Comparison of ENCODE assay signal across 12 cellular contexts in the genomic region with DNA sequence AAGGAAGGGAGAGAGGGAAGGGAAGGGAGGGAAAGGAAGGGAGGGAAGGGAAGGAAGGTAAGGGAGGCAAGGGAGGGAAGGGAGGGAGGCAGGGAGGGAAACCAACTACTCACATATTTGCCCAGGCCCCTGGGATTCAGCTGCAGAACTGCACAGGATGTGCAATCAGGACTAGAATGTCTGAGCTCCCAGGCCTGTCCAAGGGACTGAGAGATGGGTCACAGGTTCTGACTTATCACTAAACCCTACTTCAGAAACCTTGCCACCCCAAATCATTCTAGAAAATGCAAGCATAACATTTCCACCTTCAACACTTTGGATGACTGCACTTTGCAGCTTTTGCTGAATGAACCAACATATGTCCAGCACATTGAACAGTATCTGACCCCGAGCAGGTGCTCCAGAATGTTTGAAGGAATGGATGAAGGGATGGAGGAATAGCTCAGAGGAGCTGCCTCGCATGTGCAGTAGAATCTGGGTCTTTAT.
DNase-seq lines count a peak whose midpoint lies in the region; ATAC-seq and TF ChIP-seq lines count a peak whose summit lies in the region.
"Had no signal": no experiment of that assay in that cellular context is flagged by ENCODE, and none has a peak within 500 bp of the region (broad histone marks: within the 10 kb centered on the region; RNA-seq: fewer than 3 reads in every experiment).

No MANE protein-coding gene starts in this region.

- H3K4me1 ChIP-seq in ACC112 (ENCODE audit: control insufficient read depth, insufficient read depth, low read length, unreplicated experiment): peaks cover 64% of the 10 kb centered on the region

- DNase-seq in HFFc6: peak; percentile 58
- DNase-seq in brain microvascular endothelial cell: peak; percentile 47
- peak; percentile 15 to 66 for DNase-seq in lung microvascular endothelial cell (ENCODE audit: low read depth in 2 of 2)
- DNase-seq in GM19238 (ENCODE audit: insufficient read length, low spot score): no peak
- no peak for DNase-seq in SHP77 treated with DMSO at 0.1 percent for 48 hours (lab: John Stamatoyannopoulos, UW)
- DNase-seq in NCI-H1092 (lab: John Stamatoyannopoulos, UW): no peak
- DNase-seq: activated CD4-positive, CD25-positive, alpha-beta regulatory T cell; naive B cell; stimulated activated CD4-positive, alpha-beta T cell treated with anti-CD3 and anti-CD28 coated beads, Interleukin-4, amount 100 ng/mL, for 24 hours had no signal

- H3K36me3 ChIP-seq in ACC112 (ENCODE audit: insufficient read depth, low read length) (no peaks in the 10 kb centered on the region), brain microvascular endothelial cell (replicated peaks) (no peaks in the 10 kb centered on the region)

- H3K9me3 Mint-ChIP-seq in HFFc6: no peaks in the 10 kb centered on the region
- H3K9me3 Mint-ChIP-seq: activated naive CD8-positive, alpha-beta T cell treated with anti-CD3 and anti-CD28 coated beads for 36 hours; naive B cell had no signal

- H3K4me3 ChIP-seq in ACC112 (ENCODE audit: low read depth, low read length) (peak overlapping the region; percentile 52; the same call in 1 of the 2 replicates), brain microvascular endothelial cell (ENCODE audit: low read depth, low read length) (no peak overlapping the region)

- TF ChIP-seq CTCF in HFFc6 (IDR thresholded peaks at IDR 0.05) (no peak; the same call in 1 of the 2 replicates), brain microvascular endothelial cell (IDR thresholded peaks at IDR 0.05; ENCODE audit: low read depth, low read length, missing control alignments) (no peak)

- peak overlapping the region; percentile 71 for H3K4me3 Mint-ChIP-seq in HFFc6
- H3K4me3 Mint-ChIP-seq: activated naive CD8-positive, alpha-beta T cell treated with anti-CD3 and anti-CD28 coated beads for 36 hours; naive B cell had no signal

- ATAC-seq in HG03520 (IDR thresholded peaks at IDR 0.05; ENCODE audit: unreplicated experiment): no peak

- in situ Hi-C loops in brain microvascular endothelial cell (cut with HindIII; ENCODE audit: low pct_ligation_motif_present, low sequenced_read_pairs): no loop called here

- H2AFZ ChIP-seq in ACC112 (ENCODE audit: low read length, unreplicated experiment): no peak overlapping the region

- H3K27me3 ChIP-seq in ACC112 (ENCODE audit: insufficient read depth, low read length): no peaks in the 10 kb centered on the region
- H3K27me3 ChIP-seq in brain microvascular endothelial cell (replicated peaks): no peaks in the 10 kb centered on the region

- peaks cover 5% of the 10 kb centered on the region for H3K27me3 Mint-ChIP-seq in HFFc6 (ENCODE audit: insufficient read depth)
- H3K27me3 Mint-ChIP-seq: activated naive CD8-positive, alpha-beta T cell treated with anti-CD3 and anti-CD28 coated beads for 36 hours had no signal

- H3K27ac Mint-ChIP-seq in HFFc6: peak overlapping the region; percentile 85
- H3K27ac Mint-ChIP-seq: activated naive CD8-positive, alpha-beta T cell treated with anti-CD3 and anti-CD28 coated beads for 36 hours; naive B cell had no signal

- H3K36me3 Mint-ChIP-seq in HFFc6 (ENCODE audit: low read depth): no peaks in the 10 kb centered on the region
- H3K36me3 Mint-ChIP-seq: activated naive CD8-positive, alpha-beta T cell treated with anti-CD3 and anti-CD28 coated beads for 36 hours; naive B cell had no signal

- peaks cover 3% of the 10 kb centered on the region for H3K79me2 ChIP-seq in ACC112 (ENCODE audit: control insufficient read depth, insufficient read depth, low read length, unreplicated experiment)

- H3K27ac ChIP-seq in ACC112 (ENCODE audit: low read depth, low read length): peak overlapping the region; percentile 91
- H3K27ac ChIP-seq in brain microvascular endothelial cell: peak overlapping the region; percentile 72

- H3K4me1 Mint-ChIP-seq in HFFc6 (ENCODE audit: low read depth): peaks cover 97% of the 10 kb centered on the region
- H3K4me1 Mint-ChIP-seq: naive B cell had no signal

Comparison
In these comparisons a context has a peak if more than half of its experiments do, and no peak if none do; other contexts are left out.
1. DNase-seq: peak in HFFc6 (single experiment), brain microvascular endothelial cell (single experiment) and lung microvascular endothelial cell (2 of 2); none in GM19238 (single experiment), SHP77 treated with DMSO at 0.1 percent for 48 hours (single experiment) and NCI-H1092 (single experiment).